In the genomic region with DNA sequence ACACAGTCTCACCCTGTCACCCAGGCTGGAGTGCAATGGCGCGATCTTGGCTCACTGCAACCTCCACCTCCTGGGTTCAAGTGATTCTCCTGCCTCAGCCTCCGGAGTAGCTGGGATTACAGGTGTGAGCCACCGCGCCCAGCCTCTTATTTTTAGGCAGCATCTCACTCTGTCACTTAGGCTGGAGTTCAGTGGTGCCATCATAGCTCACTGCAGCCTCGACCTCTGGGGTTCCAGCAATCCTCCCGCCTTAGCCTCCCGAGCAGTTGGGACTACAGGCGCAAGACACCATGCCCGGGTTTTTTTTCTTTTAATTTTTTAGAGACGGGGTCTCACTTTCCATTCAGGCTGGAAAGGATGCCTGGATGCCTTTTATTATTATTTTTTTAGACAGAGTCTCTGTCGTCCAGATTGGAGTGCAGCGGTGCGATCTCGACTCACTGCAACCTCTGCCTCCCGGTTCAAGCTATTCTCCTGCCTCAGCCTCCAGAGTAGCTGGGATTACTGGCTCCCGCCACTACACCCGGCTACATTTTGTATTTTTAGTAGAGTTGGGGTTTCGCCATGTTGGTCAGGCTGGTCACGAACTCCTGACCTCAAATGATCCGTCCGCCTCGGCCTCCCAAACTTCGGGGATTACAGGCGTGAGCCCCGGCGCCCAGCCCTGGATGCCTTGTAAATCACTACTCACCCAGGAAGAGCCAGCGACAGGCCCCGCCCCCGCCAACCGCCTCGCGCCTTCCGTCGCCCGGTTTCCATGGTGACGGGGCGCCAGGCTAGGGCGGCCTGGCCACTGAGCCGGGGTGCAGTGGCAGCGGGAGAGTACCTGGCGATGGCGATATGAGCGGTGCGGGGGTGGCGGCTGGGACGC, we compare ENCODE assay signal across 8 cellular contexts. TPM values are rescaled to one million over a fixed set of nuclear protein-coding genes. Genes with fewer than 3 reads are reported as not detected.
DNase-seq lines count a peak whose midpoint lies in the region; ATAC-seq and TF ChIP-seq lines count a peak whose summit lies in the region.
"Not testable (repeated sequence)": the region's sequence is repeated elsewhere in the genome, so short reads cannot be mapped to it uniquely, and the experiment has no call there.

A gene (plus strand): TSS at position 758 of the 871 bp plus-strand sequence. CDS start 83 bp downstream, at position 841.

- H3K4me2 ChIP-seq in SU-DHL-6 (ENCODE audit: low read depth, low read length, poor library complexity, severe bottlenecking) (peak within 1 kb of the TSS; percentile 59), trophoblast cell (ENCODE audit: low read length) (peak within 1 kb of the TSS; percentile 67)

- not testable (repeated sequence) for H3K23ac ChIP-seq in trophoblast cell (ENCODE audit: low read length)

- H4K20me1 ChIP-seq in SU-DHL-6 (ENCODE audit: low read depth, low read length): not testable (repeated sequence)

- peak within 1 kb of the TSS; percentile 79 for H3K4me3 Mint-ChIP-seq in activated naive CD4-positive, alpha-beta T cell treated with anti-CD3 and anti-CD28 coated beads, Interleukin-2, amount 10 ng/mL, durations not matched to agents 7 days and 5 days
- peak within 1 kb of the TSS; percentile 82 for H3K4me3 Mint-ChIP-seq in glutamatergic neuron (ENCODE audit: unreplicated experiment)

- TF ChIP-seq CTCF in SU-DHL-6 (IDR thresholded peaks at IDR 0.05; ENCODE audit: insufficient read depth, low read length, poor library complexity, severe bottlenecking); glutamatergic neuron (IDR thresholded peaks at IDR 0.05; ENCODE audit: partially characterized antibody, unreplicated experiment); testis (IDR thresholded peaks at IDR 0.05): not testable (repeated sequence)

- not testable (repeated sequence) for H3K79me1 ChIP-seq in trophoblast cell (ENCODE audit: low read length)

- ATAC-seq in GM18498 (IDR thresholded peaks at IDR 0.05; ENCODE audit: unreplicated experiment) (peak; percentile 91), HG02840 (IDR thresholded peaks at IDR 0.05; ENCODE audit: low FRiP score, unreplicated experiment) (peak; percentile 84)

- H2AFZ ChIP-seq in SU-DHL-6 (ENCODE audit: low read depth, low read length, severe bottlenecking): peak within 1 kb of the TSS; percentile 71
- H2AFZ ChIP-seq in trophoblast cell (ENCODE audit: insufficient read depth, low read length, poor library complexity): peak within 1 kb of the TSS; percentile 59

- not testable (repeated sequence) for H3K36me3 ChIP-seq in SU-DHL-6 (ENCODE audit: low read length); trophoblast cell (ENCODE audit: control insufficient read depth in 1 of 2, insufficient read depth in 2 of 2, low read length in 2 of 2); testis (ENCODE audit: low read depth, missing control alignments)

- WGBS in trophoblast cell (ENCODE audit: extremely low coverage, insufficient coverage, insufficient read length): no CpG with 5 or more reads among the region's 47 CpGs
- WGBS in testis, 2 donors: 29 to 38% methylated on average over 19 to 31 of the region's 47 CpGs

- intact Hi-C loops in testis (cut with DNase I; ENCODE audit: low total_unique reads): not testable (repeated sequence)

- H3K4me1 ChIP-seq in trophoblast cell (ENCODE audit: control insufficient read depth in 1 of 2, insufficient read depth in 2 of 2, low read length in 2 of 2): not testable (repeated sequence)
- H3K4me1 ChIP-seq in testis: peaks cover 12% of the 10 kb centered on the region

- H2BK5ac ChIP-seq in trophoblast cell (ENCODE audit: low read depth, low read length, poor library complexity): not testable (repeated sequence)

- peak within 1 kb of the TSS; percentile 70 for H3K27ac Mint-ChIP-seq in activated naive CD4-positive, alpha-beta T cell treated with anti-CD3 and anti-CD28 coated beads, Interleukin-2, amount 10 ng/mL, durations not matched to agents 7 days and 5 days
- H3K27ac Mint-ChIP-seq in glutamatergic neuron (ENCODE audit: unreplicated experiment): not testable (repeated sequence)

- H4K12ac ChIP-seq in trophoblast cell (ENCODE audit: low read depth, low read length): peak within 1 kb of the TSS; percentile 30

- H3K4me3 ChIP-seq in SU-DHL-6 (ENCODE audit: insufficient read depth, low read length, poor library complexity, severe bottlenecking) (peak within 1 kb of the TSS; percentile 53), testis (peak within 1 kb of the TSS; percentile 43 to 62)
- H3K4me3 ChIP-seq in trophoblast cell (ENCODE audit: low read depth, low read length): not testable (repeated sequence)

- H3K27me3 ChIP-seq in SU-DHL-6 (ENCODE audit: low read length); trophoblast cell (ENCODE audit: insufficient read depth, low read length); testis: not testable (repeated sequence)

- not testable (repeated sequence) for H3K79me2 ChIP-seq in SU-DHL-6 (ENCODE audit: insufficient read depth, low read length); trophoblast cell (ENCODE audit: control insufficient read depth, insufficient read depth, low read length, poor library complexity)

- H3K4me1 Mint-ChIP-seq in activated naive CD4-positive, alpha-beta T cell treated with anti-CD3 and anti-CD28 coated beads, Interleukin-2, amount 10 ng/mL, durations not matched to agents 7 days and 5 days: peaks cover 17% of the 10 kb centered on the region
- not testable (repeated sequence) for H3K4me1 Mint-ChIP-seq in glutamatergic neuron (ENCODE audit: low read depth, unreplicated experiment)

- not testable (repeated sequence) for H3K9me2 ChIP-seq in SU-DHL-6 (replicated peaks; ENCODE audit: insufficient read depth, low read length)

- CTCF ChIA-PET in activated naive CD4-positive, alpha-beta T cell treated with anti-CD3 and anti-CD28 coated beads, Interleukin-2, amount 10 ng/mL, durations not matched to agents 7 days and 5 days (lab: Charles Lee): interaction anchor here (0.7 kb wide), 1 partner anchor 864 kb away, joined by 4 read pairs; no protein-coding TSS in a partner anchor

- H3K36me3 Mint-ChIP-seq in activated naive CD4-positive, alpha-beta T cell treated with anti-CD3 and anti-CD28 coated beads, Interleukin-2, amount 10 ng/mL, durations not matched to agents 7 days and 5 days; glutamatergic neuron (ENCODE audit: unreplicated experiment): not testable (repeated sequence)

- not testable (repeated sequence) for H3K18ac ChIP-seq in trophoblast cell (ENCODE audit: low read length)

- not testable (repeated sequence) for H3K27ac ChIP-seq in SU-DHL-6 (ENCODE audit: low read depth, low read length); trophoblast cell (ENCODE audit: low read depth, low read length)
- peak within 1 kb of the TSS; percentile 56 to 75 for H3K27ac ChIP-seq in testis

- not testable (repeated sequence) for H2AK5ac ChIP-seq in trophoblast cell (ENCODE audit: low read length)

- H3K14ac ChIP-seq in trophoblast cell (ENCODE audit: low read length): not testable (repeated sequence)

- DNase-seq in NCI-H1105 (lab: John Stamatoyannopoulos, UW) (peak; percentile 63), glutamatergic neuron (peak; percentile 81), trophoblast cell (peak; percentile 50 to 61), testis (peak; percentile 86)
- peak; percentile 88 for DNase-seq in activated naive CD4-positive, alpha-beta T cell treated with anti-CD3 and anti-CD28 coated beads, Interleukin-2, amount 10 ng/mL, durations not matched to agents 7 days and 5 days

- not testable (repeated sequence) for H3K4ac ChIP-seq in trophoblast cell (ENCODE audit: low read depth, low read length)

- peak within 1 kb of the TSS; percentile 40 for H2BK12ac ChIP-seq in trophoblast cell (ENCODE audit: low read length)

- TF ChIP-seq POLR2A in testis (IDR thresholded peaks at IDR 0.05): not testable (repeated sequence)

- peak within 1 kb of the TSS; percentile 77 for H4K8ac ChIP-seq in trophoblast cell (ENCODE audit: low read depth, low read length)

- H3F3A ChIP-seq in SU-DHL-6 (ENCODE audit: insufficient read depth): not testable (repeated sequence)

- peaks cover 18% of the 10 kb centered on the region for H3K27me3 Mint-ChIP-seq in activated naive CD4-positive, alpha-beta T cell treated with anti-CD3 and anti-CD28 coated beads, Interleukin-2, amount 10 ng/mL, durations not matched to agents 7 days and 5 days
- H3K27me3 Mint-ChIP-seq in glutamatergic neuron (ENCODE audit: unreplicated experiment): not testable (repeated sequence)

- not testable (repeated sequence) for H3K9me3 Mint-ChIP-seq in activated naive CD4-positive, alpha-beta T cell treated with anti-CD3 and anti-CD28 coated beads, Interleukin-2, amount 10 ng/mL, durations not matched to agents 7 days and 5 days; glutamatergic neuron (ENCODE audit: unreplicated experiment)

- H4K91ac ChIP-seq in trophoblast cell (ENCODE audit: low read depth, low read length): peak within 1 kb of the TSS; percentile 62

- H3K9me3 ChIP-seq in SU-DHL-6 (ENCODE audit: insufficient read depth, low read length); trophoblast cell (ENCODE audit: insufficient read depth, low read depth, low read length); testis: not testable (repeated sequence)

- not testable (repeated sequence) for H2BK120ac ChIP-seq in trophoblast cell (ENCODE audit: insufficient read depth, low read length, poor library complexity)

- H3K9ac ChIP-seq in SU-DHL-6 (ENCODE audit: low read length): peak within 1 kb of the TSS; percentile 58
- not testable (repeated sequence) for H3K9ac ChIP-seq in trophoblast cell (ENCODE audit: low read length)

RNA-seq across cellular contexts. Expression of the gene that starts here (rescaled TPM):
- total RNA-seq in glutamatergic neuron (ENCODE audit: unreplicated experiment) (0.54 TPM), testis (100 to 1,000 TPM; 165 to 176 TPM)
- 5.9 and 7.4 TPM in 2 replicates for polyA plus RNA-seq in trophoblast cell (2013)
- polyA plus RNA-seq in testis (ENCODE audit: insufficient read depth, low read depth, low replicate concordance): 124 TPM

Comparison
In these comparisons a context has a peak if more than half of its experiments do, and no peak if none do; other contexts are left out.
1. RNA of the gene that starts here (total RNA-seq): 165 to 176 TPM in testis; 0.54 TPM in glutamatergic neuron (single experiment); every median in the first group is over 100 times any median in the second.
2. Peak in DNase-seq in glutamatergic neuron; RNA of the gene not detected or under 1 TPM.
3. Peak in every context shown above with its lines, with median percentiles within 50 percentile points of each other: DNase-seq.